In genomic region chr1:208628298-208628914, GRCh38 we compare ENCODE assay signal across 23 cellular contexts.
"Had no signal": no experiment of that assay in that cellular context is flagged by ENCODE, and none has a peak within 500 bp of the region (broad histone marks: within the 10 kb centered on the region; RNA-seq: fewer than 3 reads in every experiment).

No MANE protein-coding gene starts in this region.

- H3K27ac ChIP-seq: coronary artery, esophagus squamous epithelium, gastrocnemius medialis, heart right ventricle, left ventricle myocardium inferior, lower lobe of right lung had no signal

- FAIRE-seq: colon, endothelial cell of umbilical vein, islet of Langerhans, keratinocyte had no signal

- DNase-seq: dermis blood vessel endothelial cell; dorsolateral prefrontal cortex; effector CD4-positive, alpha-beta T cell; effector memory CD4-positive, alpha-beta T cell; esophagus squamous epithelium; foreskin fibroblast; foreskin melanocyte; gastrocnemius medialis; glutamatergic neuron; head of caudate nucleus; heart right ventricle; hippocampal formation; left cardiac atrium; left ventricle myocardium inferior; lower lobe of right lung; mesenchymal stem cell; mucosa of descending colon; naive B cell had no signal

- H3K27me3 ChIP-seq: dorsolateral prefrontal cortex, gastrocnemius medialis, heart right ventricle had no signal

- ATAC-seq: gastrocnemius medialis, heart right ventricle, left cardiac atrium, lower lobe of right lung, mucosa of descending colon had no signal

- H3K4me3 ChIP-seq: coronary artery, dorsolateral prefrontal cortex, esophagus squamous epithelium, gastrocnemius medialis, heart right ventricle, left ventricle myocardium inferior, lower lobe of right lung, mucosa of descending colon had no signal

- H3K4me1 ChIP-seq: gastrocnemius medialis, heart right ventricle, left ventricle myocardium inferior, lower lobe of right lung had no signal

- H3K36me3 ChIP-seq: esophagus squamous epithelium, gastrocnemius medialis, heart right ventricle, left ventricle myocardium inferior, lower lobe of right lung had no signal

- H3K9me3 ChIP-seq: esophagus squamous epithelium, gastrocnemius medialis, lower lobe of right lung, mucosa of descending colon had no signal
